In genomic region chr22:26259510-26259909, GRCh38 we compare ENCODE assay signal across 9 cellular contexts.
DNase-seq lines count a peak whose midpoint lies in the region; ATAC-seq and TF ChIP-seq lines count a peak whose summit lies in the region.
"Had no signal": no experiment of that assay in that cellular context is flagged by ENCODE, and none has a peak within 500 bp of the region (broad histone marks: within the 10 kb centered on the region; RNA-seq: fewer than 3 reads in every experiment).

No MANE protein-coding gene starts in this region.

- no peaks in the 10 kb centered on the region for H3K9me3 Mint-ChIP-seq in activated naive CD8-positive, alpha-beta T cell treated with anti-CD3 and anti-CD28 coated beads, Interleukin-2, amount 10 ng/mL, durations not matched to agents 7 days and 5 days

- no peak overlapping the region for H3K27ac Mint-ChIP-seq in activated naive CD8-positive, alpha-beta T cell treated with anti-CD3 and anti-CD28 coated beads, Interleukin-2, amount 10 ng/mL, durations not matched to agents 7 days and 5 days

- H3K27me3 Mint-ChIP-seq in activated naive CD8-positive, alpha-beta T cell treated with anti-CD3 and anti-CD28 coated beads, Interleukin-2, amount 10 ng/mL, durations not matched to agents 7 days and 5 days, result peaks cover 13% of the 10 kb centered on the region

- H3K36me3 Mint-ChIP-seq in activated naive CD8-positive, alpha-beta T cell treated with anti-CD3 and anti-CD28 coated beads, Interleukin-2, amount 10 ng/mL, durations not matched to agents 7 days and 5 days, result no peaks in the 10 kb centered on the region

- ATAC-seq in activated naive CD8-positive, alpha-beta T cell treated with anti-CD3 and anti-CD28 coated beads, Interleukin-2, amount 10 ng/mL, durations not matched to agents 7 days and 5 days (ENCODE audit: low read depth), result no peak
- ATAC-seq in HG03457 (IDR thresholded peaks at IDR 0.05; ENCODE audit: unreplicated experiment), result no peak

- peak; percentile 8 for DNase-seq in DMS 273 (lab: John Stamatoyannopoulos, UW; ENCODE audit: unreplicated experiment)
- no peak for DNase-seq in DMS 273 treated with DMSO at 0.1 percent for 48 hours (lab: John Stamatoyannopoulos, UW)
- peak; percentile 40 for DNase-seq in activated naive CD8-positive, alpha-beta T cell treated with anti-CD3 and anti-CD28 coated beads, Interleukin-2, amount 10 ng/mL, durations not matched to agents 7 days and 5 days
- peak; percentile 89 for DNase-seq in left kidney (ENCODE audit: low read depth, low spot score)
- DNase-seq in activated CD4-positive, CD25-positive, alpha-beta regulatory T cell (lab: John Stamatoyannopoulos, UW), result no peak
- no peak for DNase-seq in NCI-H2196 treated with DMSO at 0.1 percent for 48 hours (lab: John Stamatoyannopoulos, UW; ENCODE audit: unreplicated experiment)
- DNase-seq: NCI-H510A treated with DMSO at 0.1 percent for 48 hours had no signal

- TF ChIP-seq RAD21 in Ishikawa (IDR thresholded peaks at IDR 0.05; ENCODE audit: low read depth), result no peak

- H3K4me1 Mint-ChIP-seq in activated naive CD8-positive, alpha-beta T cell treated with anti-CD3 and anti-CD28 coated beads, Interleukin-2, amount 10 ng/mL, durations not matched to agents 7 days and 5 days, result no peaks in the 10 kb centered on the region

- H3K4me3 Mint-ChIP-seq in activated naive CD8-positive, alpha-beta T cell treated with anti-CD3 and anti-CD28 coated beads, Interleukin-2, amount 10 ng/mL, durations not matched to agents 7 days and 5 days, result no peak overlapping the region

- POLR2A ChIA-PET in activated naive CD8-positive, alpha-beta T cell treated with anti-CD3 and anti-CD28 coated beads, Interleukin-2, amount 10 ng/mL, durations not matched to agents 7 days and 5 days (lab: Charles Lee), result no interaction called here

- TF ChIP-seq EP300 in Ishikawa (IDR thresholded peaks at IDR 0.05; ENCODE audit: borderline replicate concordance), result no peak

TF ChIP-seq in Ishikawa, 13 proteins besides CTCF, POLR2A, EP300 and RAD21:
- TF ChIP-seq ZBTB7A (IDR thresholded peaks at IDR 0.05; ENCODE audit: low read depth) (no peak), TEAD4 (IDR thresholded peaks at IDR 0.05) (peak; percentile 40; the same call in 1 of the 2 replicates), MAX (IDR thresholded peaks at IDR 0.05) (peak; percentile 77), USF1 (IDR thresholded peaks at IDR 0.05) (peak; percentile 37; the same call in 1 of the 2 replicates)
- TF ChIP-seq, protein P1, sequence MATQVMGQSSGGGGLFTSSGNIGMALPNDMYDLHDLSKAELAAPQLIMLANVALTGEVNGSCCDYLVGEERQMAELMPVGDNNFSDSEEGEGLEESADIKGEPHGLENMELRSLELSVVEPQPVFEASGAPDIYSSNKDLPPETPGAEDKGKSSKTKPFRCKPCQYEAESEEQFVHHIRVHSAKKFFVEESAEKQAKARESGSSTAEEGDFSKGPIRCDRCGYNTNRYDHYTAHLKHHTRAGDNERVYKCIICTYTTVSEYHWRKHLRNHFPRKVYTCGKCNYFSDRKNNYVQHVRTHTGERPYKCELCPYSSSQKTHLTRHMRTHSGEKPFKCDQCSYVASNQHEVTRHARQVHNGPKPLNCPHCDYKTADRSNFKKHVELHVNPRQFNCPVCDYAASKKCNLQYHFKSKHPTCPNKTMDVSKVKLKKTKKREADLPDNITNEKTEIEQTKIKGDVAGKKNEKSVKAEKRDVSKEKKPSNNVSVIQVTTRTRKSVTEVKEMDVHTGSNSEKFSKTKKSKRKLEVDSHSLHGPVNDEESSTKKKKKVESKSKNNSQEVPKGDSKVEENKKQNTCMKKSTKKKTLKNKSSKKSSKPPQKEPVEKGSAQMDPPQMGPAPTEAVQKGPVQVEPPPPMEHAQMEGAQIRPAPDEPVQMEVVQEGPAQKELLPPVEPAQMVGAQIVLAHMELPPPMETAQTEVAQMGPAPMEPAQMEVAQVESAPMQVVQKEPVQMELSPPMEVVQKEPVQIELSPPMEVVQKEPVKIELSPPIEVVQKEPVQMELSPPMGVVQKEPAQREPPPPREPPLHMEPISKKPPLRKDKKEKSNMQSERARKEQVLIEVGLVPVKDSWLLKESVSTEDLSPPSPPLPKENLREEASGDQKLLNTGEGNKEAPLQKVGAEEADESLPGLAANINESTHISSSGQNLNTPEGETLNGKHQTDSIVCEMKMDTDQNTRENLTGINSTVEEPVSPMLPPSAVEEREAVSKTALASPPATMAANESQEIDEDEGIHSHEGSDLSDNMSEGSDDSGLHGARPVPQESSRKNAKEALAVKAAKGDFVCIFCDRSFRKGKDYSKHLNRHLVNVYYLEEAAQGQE (IDR thresholded peaks at IDR 0.05; ENCODE audit: low read depth), result peak; percentile 95

Comparison
In these comparisons a context has a peak if more than half of its experiments do, and no peak if none do; other contexts are left out.
1. DNase-seq: peak in DMS 273 (single experiment), activated naive CD8-positive, alpha-beta T cell treated with anti-CD3 and anti-CD28 coated beads, Interleukin-2, amount 10 ng/mL, durations not matched to agents 7 days and 5 days (single experiment) and left kidney (single experiment); none in DMS 273 treated with DMSO at 0.1 percent for 48 hours (single experiment), activated CD4-positive, CD25-positive, alpha-beta regulatory T cell (0 of 4) and NCI-H2196 treated with DMSO at 0.1 percent for 48 hours (single experiment).